In genomic region chr13:112819111-112819510, GRCh38 we compare ENCODE assay signal across 21 cellular contexts.
"Had no signal": no experiment of that assay in that cellular context is flagged by ENCODE, and none has a peak within 500 bp of the region (broad histone marks: within the 10 kb centered on the region; RNA-seq: fewer than 3 reads in every experiment).

No MANE protein-coding gene starts in this region.

- H3K27ac ChIP-seq: dorsolateral prefrontal cortex, esophagus squamous epithelium, gastroesophageal sphincter, neutrophil, suprapubic skin, thyroid gland, uterus had no signal

- H3K27ac Mint-ChIP-seq: immature natural killer cell, type B pancreatic cell had no signal

- H3K27me3 ChIP-seq: dorsolateral prefrontal cortex, esophagus squamous epithelium, gastroesophageal sphincter, neutrophil, suprapubic skin, thyroid gland, uterus had no signal

- DNase-seq: cortex of kidney; effector memory CD4-positive, alpha-beta T cell; esophagus squamous epithelium; foreskin fibroblast; immature natural killer cell; kidney; left colon; mammary epithelial cell; mucosa of descending colon; naive thymus-derived CD8-positive, alpha-beta T cell; right cardiac atrium; stimulated activated CD4-positive, alpha-beta T cell treated with anti-CD3 and anti-CD28 coated beads, Interleukin-2, amount 100 ng/mL, for 48 hours; stimulated activated naive CD4-positive, alpha-beta T cell treated with Interleukin-2 at 50 U/mL for 16 hours; thyroid gland; uterus had no signal

- H3K9me3 ChIP-seq: esophagus squamous epithelium, gastroesophageal sphincter, mucosa of descending colon, neutrophil, suprapubic skin, thyroid gland, uterus had no signal

- H3K4me3 ChIP-seq: dorsolateral prefrontal cortex, esophagus squamous epithelium, gastroesophageal sphincter, mucosa of descending colon, smooth muscle cell, suprapubic skin, thyroid gland, uterus had no signal

- H3K27me3 Mint-ChIP-seq: naive thymus-derived CD8-positive, alpha-beta T cell; type B pancreatic cell had no signal

- H3K4me1 ChIP-seq: esophagus squamous epithelium, gastroesophageal sphincter, suprapubic skin, uterus had no signal

- H3K36me3 ChIP-seq: uterus had no signal

- ATAC-seq: gastroesophageal sphincter; left colon; mucosa of descending colon; naive thymus-derived CD8-positive, alpha-beta T cell; right cardiac atrium had no signal

- H3K4me1 Mint-ChIP-seq: immature natural killer cell; naive thymus-derived CD8-positive, alpha-beta T cell had no signal

- H3K9me3 Mint-ChIP-seq: immature natural killer cell, type B pancreatic cell had no signal

- H3K4me3 Mint-ChIP-seq: immature natural killer cell; naive thymus-derived CD8-positive, alpha-beta T cell; type B pancreatic cell had no signal
